Comparison of ENCODE assay signal across 1 cellular context in genomic region chr10:122113161-122113944, GRCh38.
TF ChIP-seq lines count a peak whose summit lies in the region.

No MANE protein-coding gene starts in this region.

TF ChIP-seq in HepG2, 621 proteins besides CTCF, POLR2A, EP300 and RAD21 (continued from another document and continues in another):
- TF ChIP-seq, protein P1, sequence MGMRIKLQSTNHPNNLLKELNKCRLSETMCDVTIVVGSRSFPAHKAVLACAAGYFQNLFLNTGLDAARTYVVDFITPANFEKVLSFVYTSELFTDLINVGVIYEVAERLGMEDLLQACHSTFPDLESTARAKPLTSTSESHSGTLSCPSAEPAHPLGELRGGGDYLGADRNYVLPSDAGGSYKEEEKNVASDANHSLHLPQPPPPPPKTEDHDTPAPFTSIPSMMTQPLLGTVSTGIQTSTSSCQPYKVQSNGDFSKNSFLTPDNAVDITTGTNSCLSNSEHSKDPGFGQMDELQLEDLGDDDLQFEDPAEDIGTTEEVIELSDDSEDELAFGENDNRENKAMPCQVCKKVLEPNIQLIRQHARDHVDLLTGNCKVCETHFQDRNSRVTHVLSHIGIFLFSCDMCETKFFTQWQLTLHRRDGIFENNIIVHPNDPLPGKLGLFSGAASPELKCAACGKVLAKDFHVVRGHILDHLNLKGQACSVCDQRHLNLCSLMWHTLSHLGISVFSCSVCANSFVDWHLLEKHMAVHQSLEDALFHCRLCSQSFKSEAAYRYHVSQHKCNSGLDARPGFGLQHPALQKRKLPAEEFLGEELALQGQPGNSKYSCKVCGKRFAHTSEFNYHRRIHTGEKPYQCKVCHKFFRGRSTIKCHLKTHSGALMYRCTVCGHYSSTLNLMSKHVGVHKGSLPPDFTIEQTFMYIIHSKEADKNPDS (CRISPR knock-in tag; IDR thresholded peaks at IDR 0.05), result peak; percentile 61
- TF ChIP-seq, protein P2, sequence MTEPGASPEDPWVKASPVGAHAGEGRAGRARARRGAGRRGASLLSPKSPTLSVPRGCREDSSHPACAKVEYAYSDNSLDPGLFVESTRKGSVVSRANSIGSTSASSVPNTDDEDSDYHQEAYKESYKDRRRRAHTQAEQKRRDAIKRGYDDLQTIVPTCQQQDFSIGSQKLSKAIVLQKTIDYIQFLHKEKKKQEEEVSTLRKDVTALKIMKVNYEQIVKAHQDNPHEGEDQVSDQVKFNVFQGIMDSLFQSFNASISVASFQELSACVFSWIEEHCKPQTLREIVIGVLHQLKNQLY (CRISPR knock-in tag; IDR thresholded peaks at IDR 0.05), result no peak
- TF ChIP-seq ZNF331 (CRISPR knock-in tag; IDR thresholded peaks at IDR 0.05), result no peak
- TF ChIP-seq ZEB1 (IDR thresholded peaks at IDR 0.05; ENCODE audit: insufficient replicate concordance, low read depth), result no peak
- peak; percentile 96 for TF ChIP-seq AGO2 (optimal IDR thresholded peaks at IDR 0.05; ENCODE audit: low read depth, low read length)
- TF ChIP-seq, protein P3, sequence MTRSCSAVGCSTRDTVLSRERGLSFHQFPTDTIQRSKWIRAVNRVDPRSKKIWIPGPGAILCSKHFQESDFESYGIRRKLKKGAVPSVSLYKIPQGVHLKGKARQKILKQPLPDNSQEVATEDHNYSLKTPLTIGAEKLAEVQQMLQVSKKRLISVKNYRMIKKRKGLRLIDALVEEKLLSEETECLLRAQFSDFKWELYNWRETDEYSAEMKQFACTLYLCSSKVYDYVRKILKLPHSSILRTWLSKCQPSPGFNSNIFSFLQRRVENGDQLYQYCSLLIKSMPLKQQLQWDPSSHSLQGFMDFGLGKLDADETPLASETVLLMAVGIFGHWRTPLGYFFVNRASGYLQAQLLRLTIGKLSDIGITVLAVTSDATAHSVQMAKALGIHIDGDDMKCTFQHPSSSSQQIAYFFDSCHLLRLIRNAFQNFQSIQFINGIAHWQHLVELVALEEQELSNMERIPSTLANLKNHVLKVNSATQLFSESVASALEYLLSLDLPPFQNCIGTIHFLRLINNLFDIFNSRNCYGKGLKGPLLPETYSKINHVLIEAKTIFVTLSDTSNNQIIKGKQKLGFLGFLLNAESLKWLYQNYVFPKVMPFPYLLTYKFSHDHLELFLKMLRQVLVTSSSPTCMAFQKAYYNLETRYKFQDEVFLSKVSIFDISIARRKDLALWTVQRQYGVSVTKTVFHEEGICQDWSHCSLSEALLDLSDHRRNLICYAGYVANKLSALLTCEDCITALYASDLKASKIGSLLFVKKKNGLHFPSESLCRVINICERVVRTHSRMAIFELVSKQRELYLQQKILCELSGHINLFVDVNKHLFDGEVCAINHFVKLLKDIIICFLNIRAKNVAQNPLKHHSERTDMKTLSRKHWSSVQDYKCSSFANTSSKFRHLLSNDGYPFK (CRISPR knock-in tag; IDR thresholded peaks at IDR 0.05; ENCODE audit: borderline replicate concordance), result peak; percentile 59; the same call in 1 of the 2 replicates
- peak; percentile 76; the same call in 1 of the 2 replicates for TF ChIP-seq MAX (IDR thresholded peaks at IDR 0.05)
- TF ChIP-seq SP4 (CRISPR knock-in tag; IDR thresholded peaks at IDR 0.05), result no peak
- TF ChIP-seq, protein P4, sequence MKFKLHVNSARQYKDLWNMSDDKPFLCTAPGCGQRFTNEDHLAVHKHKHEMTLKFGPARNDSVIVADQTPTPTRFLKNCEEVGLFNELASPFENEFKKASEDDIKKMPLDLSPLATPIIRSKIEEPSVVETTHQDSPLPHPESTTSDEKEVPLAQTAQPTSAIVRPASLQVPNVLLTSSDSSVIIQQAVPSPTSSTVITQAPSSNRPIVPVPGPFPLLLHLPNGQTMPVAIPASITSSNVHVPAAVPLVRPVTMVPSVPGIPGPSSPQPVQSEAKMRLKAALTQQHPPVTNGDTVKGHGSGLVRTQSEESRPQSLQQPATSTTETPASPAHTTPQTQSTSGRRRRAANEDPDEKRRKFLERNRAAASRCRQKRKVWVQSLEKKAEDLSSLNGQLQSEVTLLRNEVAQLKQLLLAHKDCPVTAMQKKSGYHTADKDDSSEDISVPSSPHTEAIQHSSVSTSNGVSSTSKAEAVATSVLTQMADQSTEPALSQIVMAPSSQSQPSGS (CRISPR knock-in tag; IDR thresholded peaks at IDR 0.05), result no peak
- 0 out of 2 replicates have a peak, but pooled peaks have one; percentile 67 for TF ChIP-seq ZBTB42 (CRISPR knock-in tag; IDR thresholded peaks at IDR 0.05)
- no peak for TF ChIP-seq NCOA1 (CRISPR knock-in tag; IDR thresholded peaks at IDR 0.05)
- TF ChIP-seq, protein P5, sequence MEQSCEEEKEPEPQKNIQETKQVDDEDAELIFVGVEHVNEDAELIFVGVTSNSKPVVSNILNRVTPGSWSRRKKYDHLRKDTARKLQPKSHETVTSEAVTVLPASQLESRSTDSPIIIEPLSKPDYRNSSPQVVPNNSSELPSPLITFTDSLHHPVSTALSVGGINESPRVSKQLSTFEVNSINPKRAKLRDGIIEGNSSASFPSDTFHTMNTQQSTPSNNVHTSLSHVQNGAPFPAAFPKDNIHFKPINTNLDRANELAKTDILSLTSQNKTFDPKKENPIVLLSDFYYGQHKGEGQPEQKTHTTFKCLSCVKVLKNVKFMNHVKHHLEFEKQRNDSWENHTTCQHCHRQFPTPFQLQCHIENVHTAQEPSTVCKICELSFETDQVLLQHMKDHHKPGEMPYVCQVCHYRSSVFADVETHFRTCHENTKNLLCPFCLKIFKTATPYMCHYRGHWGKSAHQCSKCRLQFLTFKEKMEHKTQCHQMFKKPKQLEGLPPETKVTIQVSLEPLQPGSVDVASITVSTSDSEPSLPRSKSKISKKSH (CRISPR knock-in tag; IDR thresholded peaks at IDR 0.05; ENCODE audit: borderline replicate concordance), result no peak
- no peak for TF ChIP-seq POLR2AphosphoS2 (IDR thresholded peaks at IDR 0.05; ENCODE audit: low read depth, low read length)
- TF ChIP-seq SAP130 (CRISPR knock-in tag; IDR thresholded peaks at IDR 0.05; ENCODE audit: low read depth), result no peak; the same call in 1 of the 2 replicates
- peak; percentile 39 for TF ChIP-seq CEBPG (CRISPR knock-in tag; IDR thresholded peaks at IDR 0.05)
- TF ChIP-seq, protein P6, sequence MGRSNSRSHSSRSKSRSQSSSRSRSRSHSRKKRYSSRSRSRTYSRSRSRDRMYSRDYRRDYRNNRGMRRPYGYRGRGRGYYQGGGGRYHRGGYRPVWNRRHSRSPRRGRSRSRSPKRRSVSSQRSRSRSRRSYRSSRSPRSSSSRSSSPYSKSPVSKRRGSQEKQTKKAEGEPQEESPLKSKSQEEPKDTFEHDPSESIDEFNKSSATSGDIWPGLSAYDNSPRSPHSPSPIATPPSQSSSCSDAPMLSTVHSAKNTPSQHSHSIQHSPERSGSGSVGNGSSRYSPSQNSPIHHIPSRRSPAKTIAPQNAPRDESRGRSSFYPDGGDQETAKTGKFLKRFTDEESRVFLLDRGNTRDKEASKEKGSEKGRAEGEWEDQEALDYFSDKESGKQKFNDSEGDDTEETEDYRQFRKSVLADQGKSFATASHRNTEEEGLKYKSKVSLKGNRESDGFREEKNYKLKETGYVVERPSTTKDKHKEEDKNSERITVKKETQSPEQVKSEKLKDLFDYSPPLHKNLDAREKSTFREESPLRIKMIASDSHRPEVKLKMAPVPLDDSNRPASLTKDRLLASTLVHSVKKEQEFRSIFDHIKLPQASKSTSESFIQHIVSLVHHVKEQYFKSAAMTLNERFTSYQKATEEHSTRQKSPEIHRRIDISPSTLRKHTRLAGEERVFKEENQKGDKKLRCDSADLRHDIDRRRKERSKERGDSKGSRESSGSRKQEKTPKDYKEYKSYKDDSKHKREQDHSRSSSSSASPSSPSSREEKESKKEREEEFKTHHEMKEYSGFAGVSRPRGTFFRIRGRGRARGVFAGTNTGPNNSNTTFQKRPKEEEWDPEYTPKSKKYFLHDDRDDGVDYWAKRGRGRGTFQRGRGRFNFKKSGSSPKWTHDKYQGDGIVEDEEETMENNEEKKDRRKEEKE (IDR thresholded peaks at IDR 0.05), result no peak
- TF ChIP-seq ZNF451 (CRISPR knock-in tag; IDR thresholded peaks at IDR 0.05), result no peak; the same call in 1 of the 2 replicates
- no peak for TF ChIP-seq TRIM24 (CRISPR knock-in tag; IDR thresholded peaks at IDR 0.05)
- TF ChIP-seq MBNL3 (CRISPR knock-in tag; conservative IDR thresholded peaks at IDR 0.05), result no peak
- 0 out of 2 replicates have a peak, but pooled peaks have one; percentile 75 for TF ChIP-seq ZNF577 (CRISPR knock-in tag; IDR thresholded peaks at IDR 0.05; ENCODE audit: borderline replicate concordance, low read depth)
- peak; percentile 89; the same call in 1 of the 2 replicates for TF ChIP-seq ZNF20 (CRISPR knock-in tag; IDR thresholded peaks at IDR 0.05)
- TF ChIP-seq KDM4B (CRISPR knock-in tag; IDR thresholded peaks at IDR 0.05), result no peak
- TF ChIP-seq KAT2B (IDR thresholded peaks at IDR 0.05; ENCODE audit: borderline replicate concordance, low read depth, low read length), result no peak
- TF ChIP-seq, protein P7, sequence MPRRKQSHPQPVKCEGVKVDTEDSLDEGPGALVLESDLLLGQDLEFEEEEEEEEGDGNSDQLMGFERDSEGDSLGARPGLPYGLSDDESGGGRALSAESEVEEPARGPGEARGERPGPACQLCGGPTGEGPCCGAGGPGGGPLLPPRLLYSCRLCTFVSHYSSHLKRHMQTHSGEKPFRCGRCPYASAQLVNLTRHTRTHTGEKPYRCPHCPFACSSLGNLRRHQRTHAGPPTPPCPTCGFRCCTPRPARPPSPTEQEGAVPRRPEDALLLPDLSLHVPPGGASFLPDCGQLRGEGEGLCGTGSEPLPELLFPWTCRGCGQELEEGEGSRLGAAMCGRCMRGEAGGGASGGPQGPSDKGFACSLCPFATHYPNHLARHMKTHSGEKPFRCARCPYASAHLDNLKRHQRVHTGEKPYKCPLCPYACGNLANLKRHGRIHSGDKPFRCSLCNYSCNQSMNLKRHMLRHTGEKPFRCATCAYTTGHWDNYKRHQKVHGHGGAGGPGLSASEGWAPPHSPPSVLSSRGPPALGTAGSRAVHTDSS (CRISPR knock-in tag; conservative IDR thresholded peaks at IDR 0.05), result no peak
- TF ChIP-seq ZNF44 (CRISPR knock-in tag; IDR thresholded peaks at IDR 0.05), result no peak
- TF ChIP-seq ZNF24 (IDR thresholded peaks at IDR 0.05), result no peak
- TF ChIP-seq THAP8 (CRISPR knock-in tag; IDR thresholded peaks at IDR 0.05; ENCODE audit: borderline replicate concordance), result no peak
- peak; percentile 41; the same call in 1 of the 2 replicates for TF ChIP-seq CBX5 (CRISPR knock-in tag; IDR thresholded peaks at IDR 0.05; ENCODE audit: borderline replicate concordance)
- TF ChIP-seq PLSCR1 (CRISPR knock-in tag; IDR thresholded peaks at IDR 0.05; ENCODE audit: borderline replicate concordance), result no peak
- TF ChIP-seq ZSCAN22 (CRISPR knock-in tag; IDR thresholded peaks at IDR 0.05), result no peak
- TF ChIP-seq SIX1 (CRISPR knock-in tag; IDR thresholded peaks at IDR 0.05; ENCODE audit: borderline replicate concordance), result no peak
- TF ChIP-seq ZIK1 (CRISPR knock-in tag; IDR thresholded peaks at IDR 0.05; ENCODE audit: borderline replicate concordance, low read depth), result no peak
- no peak for TF ChIP-seq RXRB (CRISPR knock-in tag; IDR thresholded peaks at IDR 0.05; ENCODE audit: borderline replicate concordance)
- no peak for TF ChIP-seq ZNF564 (CRISPR knock-in tag; IDR thresholded peaks at IDR 0.05)
- peak; percentile 70; the same call in 1 of the 2 replicates for TF ChIP-seq AHR (CRISPR knock-in tag; IDR thresholded peaks at IDR 0.05)
- TF ChIP-seq ZNF17 (CRISPR knock-in tag; IDR thresholded peaks at IDR 0.05), result no peak
- peak; percentile 80; the same call in 1 of the 2 replicates for TF ChIP-seq ZC3H13 (CRISPR knock-in tag; IDR thresholded peaks at IDR 0.05)
- TF ChIP-seq, protein P8, sequence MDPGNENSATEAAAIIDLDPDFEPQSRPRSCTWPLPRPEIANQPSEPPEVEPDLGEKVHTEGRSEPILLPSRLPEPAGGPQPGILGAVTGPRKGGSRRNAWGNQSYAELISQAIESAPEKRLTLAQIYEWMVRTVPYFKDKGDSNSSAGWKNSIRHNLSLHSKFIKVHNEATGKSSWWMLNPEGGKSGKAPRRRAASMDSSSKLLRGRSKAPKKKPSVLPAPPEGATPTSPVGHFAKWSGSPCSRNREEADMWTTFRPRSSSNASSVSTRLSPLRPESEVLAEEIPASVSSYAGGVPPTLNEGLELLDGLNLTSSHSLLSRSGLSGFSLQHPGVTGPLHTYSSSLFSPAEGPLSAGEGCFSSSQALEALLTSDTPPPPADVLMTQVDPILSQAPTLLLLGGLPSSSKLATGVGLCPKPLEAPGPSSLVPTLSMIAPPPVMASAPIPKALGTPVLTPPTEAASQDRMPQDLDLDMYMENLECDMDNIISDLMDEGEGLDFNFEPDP (CRISPR knock-in tag; conservative IDR thresholded peaks at IDR 0.05), result 0 out of 2 replicates have a peak, but pooled peaks have one; percentile 46
- peak; percentile 59; the same call in 1 of the 2 replicates for TF ChIP-seq ZMYM2 (CRISPR knock-in tag; IDR thresholded peaks at IDR 0.05)
- TF ChIP-seq ZBTB3 (CRISPR knock-in tag; IDR thresholded peaks at IDR 0.05; ENCODE audit: borderline replicate concordance, low read depth), result no peak
- no peak for TF ChIP-seq TCF7 (IDR thresholded peaks at IDR 0.05; ENCODE audit: low read depth)
- TF ChIP-seq MED1 (CRISPR knock-in tag; IDR thresholded peaks at IDR 0.05), result peak; percentile 30; the same call in 1 of the 2 replicates
- TF ChIP-seq NFRKB (IDR thresholded peaks at IDR 0.05), result no peak
- TF ChIP-seq ZNF567 (CRISPR knock-in tag; IDR thresholded peaks at IDR 0.05; ENCODE audit: borderline replicate concordance), result no peak
- TF ChIP-seq ASH2L (IDR thresholded peaks at IDR 0.05; ENCODE audit: insufficient read length, low read depth, low read length), result no peak
- TF ChIP-seq ZNF224 (CRISPR knock-in tag; IDR thresholded peaks at IDR 0.05), result 0 out of 2 replicates have a peak, but pooled peaks have one; percentile 43
- TF ChIP-seq CAMTA2 (CRISPR knock-in tag; IDR thresholded peaks at IDR 0.05; ENCODE audit: borderline replicate concordance), result peak; percentile 85; the same call in 1 of the 2 replicates
- no peak; the same call in 1 of the 2 replicates for TF ChIP-seq ZNF256 (CRISPR knock-in tag; conservative IDR thresholded peaks at IDR 0.05)
- 0 out of 2 replicates have a peak, but pooled peaks have one; percentile 33 for TF ChIP-seq ZNF775 (CRISPR knock-in tag; IDR thresholded peaks at IDR 0.05; ENCODE audit: borderline replicate concordance)
- 0 out of 2 replicates have a peak, but pooled peaks have one; percentile 29 for TF ChIP-seq ZNF678 (CRISPR knock-in tag; IDR thresholded peaks at IDR 0.05)
- peak; percentile 73 for TF ChIP-seq POLR2AphosphoS5 (IDR thresholded peaks at IDR 0.05; ENCODE audit: low read depth, low read length)
- peak; percentile 45; the same call in 1 of the 2 replicates for TF ChIP-seq PITX1 (CRISPR knock-in tag; IDR thresholded peaks at IDR 0.05)
- TF ChIP-seq TGIF2 (CRISPR knock-in tag; IDR thresholded peaks at IDR 0.05), result no peak; the same call in 1 of the 2 replicates
- no peak; the same call in none of the 2 replicates for TF ChIP-seq ARHGAP35 (CRISPR knock-in tag; IDR thresholded peaks at IDR 0.05; ENCODE audit: borderline replicate concordance)
